9 cellular contexts compared by ENCODE assay signal in the genomic region with DNA sequence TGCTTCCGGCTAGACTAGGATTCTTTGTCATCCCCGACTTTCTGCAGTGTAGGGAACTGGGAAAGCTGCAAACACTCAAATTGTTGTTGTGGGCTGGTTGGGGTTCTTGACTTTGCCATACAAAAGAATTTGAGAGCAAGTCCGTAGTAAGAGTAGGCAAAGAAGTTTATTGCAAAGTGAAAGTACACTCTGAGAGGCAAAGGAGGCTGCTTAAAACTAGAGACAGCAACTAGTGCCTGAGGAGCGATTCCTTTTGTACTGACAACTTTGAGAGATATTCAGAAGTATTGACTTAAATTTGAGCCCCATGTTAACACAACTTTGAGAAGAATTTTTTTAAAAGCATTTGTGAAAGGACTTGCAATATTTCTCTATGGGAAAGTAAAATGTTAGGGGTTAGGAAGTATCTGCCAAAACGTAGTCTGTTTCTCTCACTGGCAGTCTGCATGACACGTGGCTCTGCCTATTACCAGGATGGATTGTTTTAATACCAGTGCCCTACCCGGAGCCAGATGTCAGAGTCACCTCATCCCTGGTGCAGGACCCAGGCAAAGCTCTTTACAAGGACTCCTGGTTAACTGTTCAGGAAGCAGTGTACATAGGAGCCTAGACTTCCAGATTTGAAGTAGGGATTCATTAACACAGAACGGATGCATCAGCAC.
DNase-seq lines count a peak whose midpoint lies in the region; ATAC-seq and TF ChIP-seq lines count a peak whose summit lies in the region.
"Had no signal": no experiment of that assay in that cellular context is flagged by ENCODE, and none has a peak within 500 bp of the region (broad histone marks: within the 10 kb centered on the region; RNA-seq: fewer than 3 reads in every experiment).

No MANE protein-coding gene starts in this region.

- H3K79me1 ChIP-seq in trophoblast cell (ENCODE audit: low read length): no peaks in the 10 kb centered on the region

- 35 to 40% (median 39%) methylated on average over 8 of the region's 8 CpGs for WGBS in psoas muscle, 3 donors
- no CpG with 5 or more reads among the region's 8 CpGs for WGBS in trophoblast cell (ENCODE audit: extremely low coverage, insufficient coverage, insufficient read length)

- no peak overlapping the region for H3K4ac ChIP-seq in trophoblast cell (ENCODE audit: low read depth, low read length)

- H3K79me2 ChIP-seq in PC-9 (ENCODE audit: low read depth) (no peaks in the 10 kb centered on the region), trophoblast cell (ENCODE audit: control insufficient read depth, insufficient read depth, low read length, poor library complexity) (no peaks in the 10 kb centered on the region)

- H3K9me3 Mint-ChIP-seq in CD8-positive, alpha-beta memory T cell: no peaks in the 10 kb centered on the region

- POLR2A ChIA-PET in CD8-positive, alpha-beta memory T cell (lab: Charles Lee): no interaction called here
- POLR2A ChIA-PET in PC-9 (lab: Charles Lee; ENCODE audit: unreplicated experiment): no interaction called here

- H3F3A ChIP-seq in PC-9 (ENCODE audit: insufficient read depth, low read depth): no peaks in the 10 kb centered on the region

- DNase-seq in CD8-positive, alpha-beta memory T cell: peak in 3 of 5 donors; percentile 3 to 6 (median 4)
- DNase-seq in PC-9 (no peak), psoas muscle (no peak), NCI-H146 (lab: John Stamatoyannopoulos, UW) (no peak), MV-4-11 (lab: John Stamatoyannopoulos, UW) (no peak), trophoblast cell (no peak), GF-D8 (lab: John Stamatoyannopoulos, UW) (no peak)
- DNase-seq: gastrocnemius medialis had no signal

- H3K4me2 ChIP-seq in PC-9 (peak overlapping the region; percentile 28; the same call in 1 of the 2 replicates), trophoblast cell (ENCODE audit: low read length) (no peak overlapping the region)

- peaks cover 49 to 62% (median 59%) of the 10 kb centered on the region in 3 donors for H3K4me1 Mint-ChIP-seq in CD8-positive, alpha-beta memory T cell

- ATAC-seq in psoas muscle: no peak
- ATAC-seq: gastrocnemius medialis had no signal

- intact Hi-C loops in PC-9 (cut with micrococcal nuclease; ENCODE audit: unreplicated experiment): no loop called here
- intact Hi-C loops in psoas muscle (cut with DNase I): no loop called here

- H3K23ac ChIP-seq in trophoblast cell (ENCODE audit: low read length): no peak overlapping the region

- no peak overlapping the region for H4K12ac ChIP-seq in trophoblast cell (ENCODE audit: low read depth, low read length)

- H2BK120ac ChIP-seq in trophoblast cell (ENCODE audit: insufficient read depth, low read length, poor library complexity): no peak overlapping the region

- H3K4me3 Mint-ChIP-seq in CD8-positive, alpha-beta memory T cell: peak overlapping the region; percentile 73 to 91 (median 87)

- peak overlapping the region; percentile 43 for H3K4me3 ChIP-seq in CD8-positive, alpha-beta memory T cell (ENCODE audit: low read length)
- no peak overlapping the region for H3K4me3 ChIP-seq in PC-9
- H3K4me3 ChIP-seq in duodenal mucosa (ENCODE audit: low read depth in 1 of 2, low read length in 2 of 2): peak overlapping the region; percentile 47 to 48
- peak overlapping the region; percentile 53 for H3K4me3 ChIP-seq in psoas muscle
- no peak overlapping the region for H3K4me3 ChIP-seq in trophoblast cell (ENCODE audit: low read depth, low read length)

- no peak overlapping the region for H2AK5ac ChIP-seq in trophoblast cell (ENCODE audit: low read length)

- H2BK5ac ChIP-seq in trophoblast cell (ENCODE audit: low read depth, low read length, poor library complexity): no peak overlapping the region

- CTCF ChIA-PET in CD8-positive, alpha-beta memory T cell (lab: Charles Lee): interaction anchor here (1.6 kb wide), 1 partner anchor 48 kb away, joined by 8 read pairs; no protein-coding TSS in a partner anchor
- CTCF ChIA-PET in PC-9 (lab: Charles Lee): interaction anchor here (0.7 kb wide), 1 partner anchor 70 kb away, joined by 3 read pairs; no protein-coding TSS in a partner anchor

- H3K27ac ChIP-seq in CD8-positive, alpha-beta memory T cell (ENCODE audit: low read depth, low read length): peak overlapping the region; percentile 10
- H3K27ac ChIP-seq in PC-9 (no peak overlapping the region), duodenal mucosa (ENCODE audit: low read depth, low read length) (no peak overlapping the region), psoas muscle (no peak overlapping the region), trophoblast cell (ENCODE audit: low read depth, low read length) (no peak overlapping the region)
- H3K27ac ChIP-seq: gastrocnemius medialis had no signal

- no peak overlapping the region for H3K14ac ChIP-seq in trophoblast cell (ENCODE audit: low read length)

- no peaks in the 10 kb centered on the region for H3K36me3 ChIP-seq in CD8-positive, alpha-beta memory T cell (ENCODE audit: insufficient read depth, low read length)
- H3K36me3 ChIP-seq in PC-9 (ENCODE audit: low read depth) (no peaks in the 10 kb centered on the region), duodenal mucosa (ENCODE audit: control insufficient read depth in 1 of 2, insufficient read depth in 2 of 2, low read length in 2 of 2) (no peaks in the 10 kb centered on the region), psoas muscle (ENCODE audit: insufficient read depth in 1 of 2, low read depth in 1 of 2) (no peaks in the 10 kb centered on the region), trophoblast cell (ENCODE audit: control insufficient read depth in 1 of 2, insufficient read depth in 2 of 2, low read length in 2 of 2) (no peaks in the 10 kb centered on the region)
- H3K36me3 ChIP-seq: gastrocnemius medialis had no signal

- no peaks in the 10 kb centered on the region for H4K20me1 ChIP-seq in PC-9 (ENCODE audit: insufficient read depth)

- H3K36me3 Mint-ChIP-seq in CD8-positive, alpha-beta memory T cell: no peaks in the 10 kb centered on the region

- no peak overlapping the region for H2BK12ac ChIP-seq in trophoblast cell (ENCODE audit: low read length)

- no peaks in the 10 kb centered on the region for H3K9me2 ChIP-seq in PC-9 (ENCODE audit: insufficient read depth)

- TF ChIP-seq CTCF in PC-9 (conservative IDR thresholded peaks at IDR 0.05) (no peak), psoas muscle (IDR thresholded peaks at IDR 0.05) (no peak)

- no peak overlapping the region for H4K8ac ChIP-seq in trophoblast cell (ENCODE audit: low read depth, low read length)

- peaks cover 0 to 2% of the 10 kb centered on the region in 2 donors for H3K27me3 Mint-ChIP-seq in CD8-positive, alpha-beta memory T cell

- peaks cover 22% of the 10 kb centered on the region for H3K4me1 ChIP-seq in CD8-positive, alpha-beta memory T cell (ENCODE audit: insufficient read depth, low read length)
- no peaks in the 10 kb centered on the region for H3K4me1 ChIP-seq in PC-9 (replicated peaks; ENCODE audit: insufficient read depth)
- H3K4me1 ChIP-seq in duodenal mucosa (ENCODE audit: control insufficient read depth in 1 of 2, insufficient read depth in 2 of 2, low read length in 2 of 2): peaks cover 0 to 4% of the 10 kb centered on the region in 2 donors
- no peaks in the 10 kb centered on the region for H3K4me1 ChIP-seq in psoas muscle
- H3K4me1 ChIP-seq in trophoblast cell (ENCODE audit: control insufficient read depth in 1 of 2, insufficient read depth in 2 of 2, low read length in 2 of 2): no peaks in the 10 kb centered on the region
- H3K4me1 ChIP-seq: gastrocnemius medialis had no signal

- peak overlapping the region in 1 of 2 donors; percentile 15 for H3K9ac ChIP-seq in duodenal mucosa (ENCODE audit: low read depth in 1 of 2, low read length in 2 of 2)
- H3K9ac ChIP-seq in trophoblast cell (ENCODE audit: low read length): no peak overlapping the region

- peak overlapping the region; percentile 44; the same call in 1 of the 2 replicates for H2AFZ ChIP-seq in PC-9
- no peak overlapping the region for H2AFZ ChIP-seq in trophoblast cell (ENCODE audit: insufficient read depth, low read length, poor library complexity)

- H3K18ac ChIP-seq in trophoblast cell (ENCODE audit: low read length): no peak overlapping the region

- H4K91ac ChIP-seq in trophoblast cell (ENCODE audit: low read depth, low read length): no peak overlapping the region

- peak overlapping the region; percentile 52 to 97 (median 83) for H3K27ac Mint-ChIP-seq in CD8-positive, alpha-beta memory T cell

- BruUV-seq in PC-9 (replicated peaks; lab: Mats Ljungman, UMichigan): no TSS peak

- no peaks in the 10 kb centered on the region for H3K9me3 ChIP-seq in CD8-positive, alpha-beta memory T cell (ENCODE audit: low read length)
- H3K9me3 ChIP-seq in PC-9 (ENCODE audit: insufficient read depth, low read depth) (no peaks in the 10 kb centered on the region; the same call in 1 of the 2 replicates), duodenal mucosa (ENCODE audit: control insufficient read depth in 1 of 2, low read length in 2 of 2) (no peaks in the 10 kb centered on the region), psoas muscle (peaks cover 6% of the 10 kb centered on the region), trophoblast cell (ENCODE audit: insufficient read depth, low read depth, low read length) (no peaks in the 10 kb centered on the region)

- no peaks in the 10 kb centered on the region for H3K27me3 ChIP-seq in CD8-positive, alpha-beta memory T cell (ENCODE audit: insufficient read depth, low read length, poor library complexity, severe bottlenecking)
- H3K27me3 ChIP-seq in PC-9 (ENCODE audit: insufficient read depth, low read depth): 0 out of 2 replicates have a peak, but pooled peaks cover 7% of the 10 kb centered on the region
- H3K27me3 ChIP-seq in duodenal mucosa (ENCODE audit: control insufficient read depth in 1 of 2, insufficient read depth in 2 of 2, low read length in 2 of 2): no peaks in the 10 kb centered on the region
- H3K27me3 ChIP-seq in psoas muscle (ENCODE audit: insufficient read depth in 3 of 3, low read length in 2 of 3): no peaks in the 10 kb centered on the region
- H3K27me3 ChIP-seq in trophoblast cell (ENCODE audit: insufficient read depth, low read length): no peaks in the 10 kb centered on the region
- H3K27me3 ChIP-seq: gastrocnemius medialis had no signal

Comparison
In these comparisons a context has a peak if more than half of its experiments do, and no peak if none do; other contexts are left out.
1. DNase-seq: peak in CD8-positive, alpha-beta memory T cell (3 of 5); none in PC-9 (0 of 2), psoas muscle (0 of 2), NCI-H146 (single experiment), MV-4-11 (single experiment), trophoblast cell (0 of 2) and GF-D8 (single experiment).
2. H3K4me3 ChIP-seq: peak in CD8-positive, alpha-beta memory T cell (single experiment), duodenal mucosa (2 of 2) and psoas muscle (single experiment); none in PC-9 (single experiment) and trophoblast cell (single experiment).